Comparison of ENCODE assay signal across 17 cellular contexts in the genomic region with DNA sequence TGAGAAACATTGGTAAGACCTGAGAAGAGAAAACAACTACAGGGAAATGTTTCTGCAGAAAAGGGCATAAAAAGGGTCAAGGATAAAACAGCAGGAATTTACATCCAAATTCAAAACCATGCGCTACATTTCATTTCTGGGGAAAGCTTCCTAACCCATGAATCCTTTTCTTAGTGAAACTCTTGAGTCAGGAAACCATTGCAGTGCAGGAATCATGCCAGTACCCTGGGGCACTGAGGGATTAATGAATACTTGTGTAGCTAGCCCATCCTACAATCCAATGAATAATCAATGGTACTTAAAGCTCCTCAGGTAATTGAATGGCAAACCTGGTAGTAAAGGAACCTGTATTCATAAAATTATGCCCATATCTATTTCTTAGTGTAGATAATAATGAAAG.
"Had no signal": no experiment of that assay in that cellular context is flagged by ENCODE, and none has a peak within 500 bp of the region (broad histone marks: within the 10 kb centered on the region; RNA-seq: fewer than 3 reads in every experiment).

No MANE protein-coding gene starts in this region.

- H3K4me3 ChIP-seq: coronary artery, heart right ventricle, spleen, upper lobe of right lung had no signal

- H3K27ac ChIP-seq: brain microvascular endothelial cell, coronary artery, heart right ventricle, spleen, upper lobe of right lung had no signal

- H3K36me3 Mint-ChIP-seq: stimulated activated naive B cell treated with anti-CD40 and anti-IgM and Interleukin-4, amounts not matched to agents 10 μg/mL and 1 μg/mL and 100 μg/mL, for 72 hours had no signal

- H3K36me3 ChIP-seq: brain microvascular endothelial cell, heart right ventricle, spleen, upper lobe of right lung had no signal

- H3K9me3 ChIP-seq: spleen, upper lobe of right lung had no signal

- H3K27me3 ChIP-seq: brain microvascular endothelial cell, upper lobe of right lung had no signal

- H3K27me3 Mint-ChIP-seq: activated T-cell treated with anti-CD3 and anti-CD28 coated beads, Interleukin-2, amount 50 U/mL, for 24 hours had no signal

- H3K9me3 Mint-ChIP-seq: activated CD4-positive, alpha-beta T cell treated with anti-CD3 and anti-CD28 coated beads, Interleukin-2, amount 10 ng/mL, durations not matched to agents 7 days and 5 days; activated T-cell treated with anti-CD3 and anti-CD28 coated beads, Interleukin-2, amount 50 U/mL, for 24 hours had no signal

- ATAC-seq: activated CD4-positive, CD25-positive, alpha-beta regulatory T cell treated with anti-CD3 and anti-CD28 coated beads, Interleukin-2, amount 50 U/mL, for 24 hours; activated CD8-positive, alpha-beta T cell treated with anti-CD3 and anti-CD28 coated beads, Interleukin-2, amount 10 ng/mL, durations not matched to agents 7 days and 5 days; esophagus mucosa; heart right ventricle; naive thymus-derived CD4-positive, alpha-beta T cell; sciatic nerve; stimulated activated naive B cell treated with anti-CD40 and anti-IgM and Interleukin-4, amounts not matched to agents 10 μg/mL and 1 μg/mL and 100 μg/mL, for 72 hours; upper lobe of right lung had no signal

- H3K27ac Mint-ChIP-seq: activated CD4-positive, alpha-beta T cell treated with anti-CD3 and anti-CD28 coated beads, Interleukin-2, amount 10 ng/mL, durations not matched to agents 7 days and 5 days; activated CD8-positive, alpha-beta T cell treated with anti-CD3 and anti-CD28 coated beads, Interleukin-2, amount 10 ng/mL, durations not matched to agents 7 days and 5 days; activated T-cell treated with anti-CD3 and anti-CD28 coated beads, Interleukin-2, amount 50 U/mL, for 24 hours; naive thymus-derived CD4-positive, alpha-beta T cell; stimulated activated naive B cell treated with anti-CD40 and anti-IgM and Interleukin-4, amounts not matched to agents 10 μg/mL and 1 μg/mL and 100 μg/mL, for 72 hours had no signal

- H3K4me3 Mint-ChIP-seq: activated CD4-positive, alpha-beta T cell treated with anti-CD3 and anti-CD28 coated beads, Interleukin-2, amount 10 ng/mL, durations not matched to agents 7 days and 5 days; activated CD8-positive, alpha-beta T cell treated with anti-CD3 and anti-CD28 coated beads, Interleukin-2, amount 10 ng/mL, durations not matched to agents 7 days and 5 days; activated T-cell treated with anti-CD3 and anti-CD28 coated beads, Interleukin-2, amount 50 U/mL, for 24 hours; naive thymus-derived CD4-positive, alpha-beta T cell; stimulated activated naive B cell treated with anti-CD40 and anti-IgM and Interleukin-4, amounts not matched to agents 10 μg/mL and 1 μg/mL and 100 μg/mL, for 72 hours had no signal

- H3K4me1 ChIP-seq: upper lobe of right lung had no signal

- DNase-seq: activated CD4-positive, alpha-beta T cell treated with anti-CD3 and anti-CD28 coated beads, Interleukin-2, amount 10 ng/mL, durations not matched to agents 7 days and 5 days; activated CD8-positive, alpha-beta T cell treated with anti-CD3 and anti-CD28 coated beads, Interleukin-2, amount 10 ng/mL, durations not matched to agents 7 days and 5 days; activated naive CD4-positive, alpha-beta T cell treated with anti-CD3 and anti-CD28 coated beads, Interleukin-2, amount 50 U/mL, for 16 hours; activated T-cell treated with anti-CD3 and anti-CD28 coated beads, Interleukin-2, amount 50 U/mL, for 24 hours; aorta; brain microvascular endothelial cell; heart right ventricle; kidney glomerular epithelial cell; naive thymus-derived CD4-positive, alpha-beta T cell; spleen; stimulated activated CD4-positive, alpha-beta T cell treated with anti-CD3 and anti-CD28 coated beads, Interleukin-4, amount 100 ng/mL, for 4 hours; stimulated activated naive B cell treated with anti-CD40 and anti-IgM and Interleukin-4, amounts not matched to agents 10 μg/mL and 1 μg/mL and 100 μg/mL, for 72 hours; upper lobe of right lung had no signal
